Comparison of ENCODE assay signal across 1 cellular context in genomic region chr19:4870025-4870700, GRCh38.
A peak's percentile ranks its signal among the peaks of the same experiment; 100 is the strongest.
TF ChIP-seq lines count a peak whose summit lies in the region.

No MANE protein-coding gene starts in this region.

TF ChIP-seq in HepG2, 621 proteins besides CTCF, POLR2A, EP300 and RAD21 (continued from another document and continues in another):
- TF ChIP-seq ATF4 (CRISPR knock-in tag; IDR thresholded peaks at IDR 0.05): 0 out of 4 replicates have a peak, but pooled peaks of 1 of the 2 experiments have one; percentile 43
- TF ChIP-seq MIXL1 (CRISPR knock-in tag; IDR thresholded peaks at IDR 0.05): peak; percentile 63
- peak; percentile 47; the same call in 1 of the 2 replicates for TF ChIP-seq GATA4 (IDR thresholded peaks at IDR 0.05; ENCODE audit: borderline replicate concordance, low read depth)
- TF ChIP-seq MTF1 (CRISPR knock-in tag; IDR thresholded peaks at IDR 0.05): no peak
- peak; percentile 57; the same call in 1 of the 2 replicates for TF ChIP-seq NCOR1 (IDR thresholded peaks at IDR 0.05; ENCODE audit: borderline replicate concordance, low read length)
- TF ChIP-seq ZBTB21 (CRISPR knock-in tag; IDR thresholded peaks at IDR 0.05): no peak
- TF ChIP-seq PHF8 (CRISPR knock-in tag; IDR thresholded peaks at IDR 0.05): peak; percentile 31; the same call in 1 of the 2 replicates
- no peak for TF ChIP-seq CENPBD1 (CRISPR knock-in tag; IDR thresholded peaks at IDR 0.05; ENCODE audit: borderline replicate concordance, low read depth)
- peak; percentile 100 for TF ChIP-seq ZNF280D (CRISPR knock-in tag; IDR thresholded peaks at IDR 0.05)
- TF ChIP-seq ZKSCAN8 (CRISPR knock-in tag; IDR thresholded peaks at IDR 0.05; ENCODE audit: borderline replicate concordance): peak; percentile 72
- no peak for TF ChIP-seq CREB3 (CRISPR knock-in tag; IDR thresholded peaks at IDR 0.05)
- TF ChIP-seq EZH2 (conservative IDR thresholded peaks at IDR 0.05; ENCODE audit: low read depth, low read length): no peak
- no peak for TF ChIP-seq RFX5 (IDR thresholded peaks at IDR 0.05; ENCODE audit: low read depth, low read length)
- peak; percentile 35 for TF ChIP-seq FOXO1 (CRISPR knock-in tag; IDR thresholded peaks at IDR 0.05)
- TF ChIP-seq ARID4A (CRISPR knock-in tag; IDR thresholded peaks at IDR 0.05; ENCODE audit: borderline replicate concordance): peak; percentile 55; the same call in 1 of the 2 replicates
- TF ChIP-seq SIN3A (IDR thresholded peaks at IDR 0.05; ENCODE audit: borderline replicate concordance, low read depth, low read length): 0 out of 2 replicates have a peak, but pooled peaks have one; percentile 12
- no peak for TF ChIP-seq ZFP36L1 (CRISPR knock-in tag; IDR thresholded peaks at IDR 0.05)
- no peak for TF ChIP-seq USF2 (IDR thresholded peaks at IDR 0.05; ENCODE audit: low read depth, low read length)
- no peak for TF ChIP-seq USF2 (CRISPR knock-in tag; IDR thresholded peaks at IDR 0.05; ENCODE audit: borderline replicate concordance)
- TF ChIP-seq DBP (CRISPR knock-in tag; IDR thresholded peaks at IDR 0.05; ENCODE audit: not compliant biosample characterization): no peak
- peak; percentile 74; the same call in 1 of the 2 replicates for TF ChIP-seq FOXA3 (CRISPR knock-in tag; IDR thresholded peaks at IDR 0.05)
- TF ChIP-seq ZKSCAN5 (CRISPR knock-in tag; IDR thresholded peaks at IDR 0.05): no peak
- TF ChIP-seq ZNF891 (CRISPR knock-in tag; IDR thresholded peaks at IDR 0.05): no peak
- TF ChIP-seq ZNF549 (CRISPR knock-in tag; IDR thresholded peaks at IDR 0.05): no peak
- TF ChIP-seq CEBPB (IDR thresholded peaks at IDR 0.05; ENCODE audit: borderline replicate concordance, low read depth, low read length): no peak
- peak; percentile 15; the same call in 1 of the 2 replicates for TF ChIP-seq SMAD3 (CRISPR knock-in tag; IDR thresholded peaks at IDR 0.05)
- TF ChIP-seq GMEB1 (CRISPR knock-in tag; IDR thresholded peaks at IDR 0.05; ENCODE audit: borderline replicate concordance): peak; percentile 53; the same call in 1 of the 2 replicates
- no peak for TF ChIP-seq ZNF101 (CRISPR knock-in tag; IDR thresholded peaks at IDR 0.05; ENCODE audit: borderline replicate concordance, low read depth)
- TF ChIP-seq ZNF260 (CRISPR knock-in tag; IDR thresholded peaks at IDR 0.05; ENCODE audit: borderline replicate concordance, low read depth): no peak
- no peak for TF ChIP-seq TBX3 (IDR thresholded peaks at IDR 0.05; ENCODE audit: borderline replicate concordance)
- no peak for TF ChIP-seq PRDM15 (CRISPR knock-in tag; IDR thresholded peaks at IDR 0.05)
- no peak for TF ChIP-seq MED8 (CRISPR knock-in tag; IDR thresholded peaks at IDR 0.05; ENCODE audit: insufficient replicate concordance)
- no peak for TF ChIP-seq ZFP36L2 (CRISPR knock-in tag; IDR thresholded peaks at IDR 0.05)
- TF ChIP-seq EHMT2 (IDR thresholded peaks at IDR 0.05; ENCODE audit: borderline replicate concordance, low read depth, low read length): no peak
- TF ChIP-seq ZNF441 (CRISPR knock-in tag; IDR thresholded peaks at IDR 0.05; ENCODE audit: borderline replicate concordance): peak; percentile 75; the same call in 1 of the 2 replicates
- TF ChIP-seq PHF21A (CRISPR knock-in tag; IDR thresholded peaks at IDR 0.05): peak; percentile 93
- TF ChIP-seq SP140L (CRISPR knock-in tag; IDR thresholded peaks at IDR 0.05; ENCODE audit: borderline replicate concordance): no peak
- TF ChIP-seq ZC3H13 (CRISPR knock-in tag; IDR thresholded peaks at IDR 0.05): no peak
- peak; percentile 100 for TF ChIP-seq KLF12 (CRISPR knock-in tag; IDR thresholded peaks at IDR 0.05; ENCODE audit: borderline replicate concordance)
- TF ChIP-seq ZNF841 (CRISPR knock-in tag; IDR thresholded peaks at IDR 0.05; ENCODE audit: borderline replicate concordance): no peak
- TF ChIP-seq ZNF543 (CRISPR knock-in tag; IDR thresholded peaks at IDR 0.05): peak; percentile 98
- TF ChIP-seq PITX1 (CRISPR knock-in tag; IDR thresholded peaks at IDR 0.05): peak; percentile 92
